Comparison of ENCODE assay signal across 24 cellular contexts in the genomic region with DNA sequence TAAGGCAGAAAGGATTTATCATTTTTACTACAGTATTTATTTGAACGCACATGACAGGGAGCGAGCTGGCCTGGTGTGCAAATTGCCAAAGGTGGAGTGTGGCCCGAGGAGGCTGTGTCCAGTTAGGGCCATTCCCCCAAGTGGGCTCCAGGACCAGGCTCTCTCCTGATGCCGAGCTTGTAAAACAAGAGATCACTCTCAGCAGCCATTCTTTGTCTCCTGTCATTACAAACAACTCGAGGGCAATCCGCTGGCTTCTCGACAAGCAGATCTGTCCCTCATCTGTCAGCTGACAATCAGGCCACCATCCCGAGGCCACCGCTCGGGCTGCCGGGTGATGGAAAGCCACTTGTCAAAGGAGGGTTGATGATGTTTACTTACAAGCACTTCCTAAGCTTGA.
DNase-seq lines count a peak whose midpoint lies in the region; ATAC-seq and TF ChIP-seq lines count a peak whose summit lies in the region.
"Had no signal": no experiment of that assay in that cellular context is flagged by ENCODE, and none has a peak within 500 bp of the region (broad histone marks: within the 10 kb centered on the region; RNA-seq: fewer than 3 reads in every experiment).

No MANE protein-coding gene starts in this region.

- CTCF ChIA-PET in OCI-LY7 (lab: Charles Lee; ENCODE audit: unreplicated experiment): no interaction called here

- BruUV-seq in OCI-LY7 (replicated peaks; lab: Mats Ljungman, UMichigan): no TSS peak

- peaks cover 4% of the 10 kb centered on the region for H3K9me3 Mint-ChIP-seq in chondrocyte (ENCODE audit: low read depth)

- H3K4me3 Mint-ChIP-seq in chondrocyte (ENCODE audit: unreplicated experiment): no peak overlapping the region
- H3K4me3 Mint-ChIP-seq: B cell, CD14-positive monocyte had no signal

- peaks cover 0 to 3% of the 10 kb centered on the region in 2 donors for H3K9me3 ChIP-seq in right atrium auricular region
- no peaks in the 10 kb centered on the region for H3K9me3 ChIP-seq in esophagus muscularis mucosa
- no peaks in the 10 kb centered on the region for H3K9me3 ChIP-seq in neutrophil
- H3K9me3 ChIP-seq in vagina: no peaks in the 10 kb centered on the region
- no peaks in the 10 kb centered on the region for H3K9me3 ChIP-seq in OCI-LY7 (ENCODE audit: low read length)
- H3K9me3 ChIP-seq: A549, HAP-1, SJSA1 had no signal

- no peak for TF ChIP-seq EP300 in esophagus muscularis mucosa (IDR thresholded peaks at IDR 0.05)

- H3K4me1 Mint-ChIP-seq in chondrocyte (ENCODE audit: low read depth): no peaks in the 10 kb centered on the region
- H3K4me1 Mint-ChIP-seq: B cell had no signal

- no peaks in the 10 kb centered on the region for H3K36me3 Mint-ChIP-seq in chondrocyte (ENCODE audit: low read depth)

- H3K27ac Mint-ChIP-seq in chondrocyte (ENCODE audit: unreplicated experiment): no peak overlapping the region
- H3K27ac Mint-ChIP-seq: B cell had no signal

- no peak overlapping the region for H2AFZ ChIP-seq in OCI-LY7 (ENCODE audit: low read length)

- H3K27me3 ChIP-seq in right atrium auricular region (no peaks in the 10 kb centered on the region), esophagus muscularis mucosa (peaks cover 0 to 11% (median 0%) of the 10 kb centered on the region in 4 donors), neutrophil (no peaks in the 10 kb centered on the region), vagina (no peaks in the 10 kb centered on the region)
- H3K27me3 ChIP-seq: SJSA1 had no signal

- no peaks in the 10 kb centered on the region for H3K27me3 Mint-ChIP-seq in chondrocyte (ENCODE audit: low read depth)
- H3K27me3 Mint-ChIP-seq: B cell had no signal

- ATAC-seq in left ventricle myocardium superior (no peak), GM21360 (IDR thresholded peaks at IDR 0.05; ENCODE audit: unreplicated experiment) (no peak)
- ATAC-seq: A549 had no signal

- H3K4me1 ChIP-seq in right atrium auricular region: no peaks in the 10 kb centered on the region
- no peaks in the 10 kb centered on the region for H3K4me1 ChIP-seq in esophagus muscularis mucosa
- peaks cover 28 to 39% of the 10 kb centered on the region in 2 experiments for H3K4me1 ChIP-seq in neutrophil (ENCODE audit: control insufficient read depth in 1 of 2, insufficient read depth in 1 of 2, low read depth in 1 of 2, low read length in 1 of 2)
- H3K4me1 ChIP-seq in vagina: peaks cover 21% of the 10 kb centered on the region
- no peaks in the 10 kb centered on the region for H3K4me1 ChIP-seq in OCI-LY7 (ENCODE audit: insufficient read depth, low read length, poor library complexity, severe bottlenecking)
- H3K4me1 ChIP-seq: A549, HAP-1, SJSA1 had no signal

- TF ChIP-seq POLR2A in esophagus muscularis mucosa (IDR thresholded peaks at IDR 0.05; ENCODE audit: low read depth) (no peak), vagina (IDR thresholded peaks at IDR 0.05) (no peak)

- POLR2A ChIA-PET in OCI-LY7 (lab: Charles Lee): interaction anchor here (1.0 kb wide), 1 partner anchor 14 kb away, joined by 3 read pairs; no protein-coding TSS in a partner anchor

- H3K4me2 ChIP-seq in OCI-LY7 (ENCODE audit: low read length): no peak overlapping the region
- H3K4me2 ChIP-seq: A549 had no signal

- 76% methylated on average over 11 of the region's 11 CpGs for WGBS in esophagus muscularis mucosa

- H4K20me1 ChIP-seq in OCI-LY7 (ENCODE audit: insufficient read depth, low read length): no peaks in the 10 kb centered on the region

- H3K36me3 ChIP-seq in right atrium auricular region (no peaks in the 10 kb centered on the region), esophagus muscularis mucosa (no peaks in the 10 kb centered on the region), neutrophil (no peaks in the 10 kb centered on the region), vagina (no peaks in the 10 kb centered on the region), OCI-LY7 (ENCODE audit: insufficient read depth, low read length) (no peaks in the 10 kb centered on the region)
- H3K36me3 ChIP-seq: HAP-1, SJSA1 had no signal

- no peak overlapping the region for H3K27ac ChIP-seq in right atrium auricular region
- H3K27ac ChIP-seq in esophagus muscularis mucosa (replicated peaks in 1 of 4): no peak overlapping the region
- peak overlapping the region; percentile 91 for H3K27ac ChIP-seq in neutrophil
- H3K27ac ChIP-seq in vagina: peak overlapping the region; percentile 57
- H3K27ac ChIP-seq in OCI-LY7 (ENCODE audit: low read depth, low read length, poor library complexity, severe bottlenecking): no peak overlapping the region
- H3K27ac ChIP-seq: A549, SJSA1 had no signal

- H3K4me3 ChIP-seq in right atrium auricular region (no peak overlapping the region), esophagus muscularis mucosa (no peak overlapping the region), neutrophil (ENCODE audit: low read depth in 1 of 2, low read length in 1 of 2) (no peak overlapping the region), vagina (no peak overlapping the region), OCI-LY7 (ENCODE audit: low read depth, low read length, poor library complexity, severe bottlenecking) (no peak overlapping the region)
- H3K4me3 ChIP-seq: A549, HAP-1, SJSA1 had no signal

- no peaks in the 10 kb centered on the region for H3K9me2 ChIP-seq in OCI-LY7 (ENCODE audit: insufficient read depth, low read length)

- DNase-seq in right atrium auricular region (ENCODE audit: low spot score) (peak; percentile 48), left ventricle myocardium superior (no peak), esophagus muscularis mucosa (ENCODE audit: extremely low spot score) (peak; percentile 91), vagina (ENCODE audit: extremely low spot score in 2 of 2) (peak; percentile 55 to 90), OCI-LY7 (ENCODE audit: low spot score) (no peak), chondrocyte (ENCODE audit: low spot score) (no peak)
- DNase-seq: DMS53, GF-D8, KG1, NCI-H1092 treated with DMSO at 0.1 percent for 48 hours, NCI-H146, NCI-H2029, NCI-H2171, NCI-H345, NCI-H524, NCI-H82, OCI-M1 had no signal

- H3K79me2 ChIP-seq in OCI-LY7 (ENCODE audit: insufficient read depth, low read depth, low read length): no peaks in the 10 kb centered on the region

- intact Hi-C loops in left ventricle myocardium superior (cut with micrococcal nuclease) (no loop called here), esophagus muscularis mucosa (cut with DNase I) (no loop called here), vagina (cut with DNase I) (no loop called here), OCI-LY7 (cut with micrococcal nuclease; ENCODE audit: unreplicated experiment) (no loop called here)

- TF ChIP-seq CTCF in right atrium auricular region (IDR thresholded peaks at IDR 0.05): no peak
- no peak for TF ChIP-seq CTCF in esophagus muscularis mucosa (IDR thresholded peaks at IDR 0.05)
- no peak for TF ChIP-seq CTCF in neutrophil (IDR thresholded peaks at IDR 0.05)
- no peak for TF ChIP-seq CTCF in vagina (IDR thresholded peaks at IDR 0.05)
- TF ChIP-seq CTCF in OCI-LY7 (conservative IDR thresholded peaks at IDR 0.05; ENCODE audit: low read length): no peak
- TF ChIP-seq CTCF in chondrocyte (IDR thresholded peaks at IDR 0.05): no peak

Comparison
In these comparisons a context has a peak if more than half of its experiments do, and no peak if none do; other contexts are left out.
1. DNase-seq: peak in right atrium auricular region (single experiment), esophagus muscularis mucosa (single experiment) and vagina (2 of 2); none in left ventricle myocardium superior (single experiment), OCI-LY7 (single experiment) and chondrocyte (single experiment).
2. H3K27ac ChIP-seq: peak in neutrophil (single experiment) and vagina (single experiment); none in right atrium auricular region (0 of 2), esophagus muscularis mucosa (0 of 4) and OCI-LY7 (single experiment).